19 cellular contexts compared by ENCODE assay signal in the genomic region with DNA sequence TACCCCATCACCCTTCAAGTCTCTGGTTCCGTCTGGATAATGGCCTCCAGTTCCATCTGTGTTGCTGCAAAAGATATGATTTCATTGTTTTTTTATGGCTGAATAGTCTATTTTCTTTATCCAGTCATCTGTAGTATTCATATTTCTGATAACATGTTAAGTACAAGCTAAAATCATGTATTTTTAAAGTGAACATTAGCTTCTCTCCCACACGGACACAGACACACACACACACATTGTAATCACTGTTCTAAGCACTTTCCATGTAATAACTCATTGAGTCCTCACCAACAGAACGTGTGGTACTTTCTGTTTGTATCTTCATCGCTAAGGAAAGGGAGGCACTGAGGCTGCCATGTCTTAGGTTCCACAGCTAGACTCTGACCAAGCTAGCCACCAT. TPM values are rescaled to one million over a fixed set of nuclear protein-coding genes. Genes with fewer than 3 reads are reported as not detected.
A peak's percentile ranks its signal among the peaks of the same experiment; 100 is the strongest.
DNase-seq lines count a peak whose midpoint lies in the region; ATAC-seq and TF ChIP-seq lines count a peak whose summit lies in the region.
"Had no signal": no experiment of that assay in that cellular context is flagged by ENCODE, and none has a peak within 500 bp of the region (broad histone marks: within the 10 kb centered on the region; RNA-seq: fewer than 3 reads in every experiment).

No MANE protein-coding gene starts in this region.

- H3K4me3 ChIP-seq in CD4-positive, alpha-beta memory T cell (ENCODE audit: low read length in 2 of 2) = peak overlapping the region in 1 of 2 donors; percentile 31
- H3K4me3 ChIP-seq: gastroesophageal sphincter, lower lobe of right lung, mucosa of descending colon, stomach had no signal

- peak overlapping the region; percentile 76 for H3K27ac ChIP-seq in CD4-positive, alpha-beta memory T cell (ENCODE audit: low read depth, low read length)
- H3K27ac ChIP-seq: gastroesophageal sphincter, lower lobe of right lung had no signal

- H3K27me3 Mint-ChIP-seq in activated CD4-positive, alpha-beta T cell treated with anti-CD3 and anti-CD28 coated beads for 36 hours = no peaks in the 10 kb centered on the region
- H3K27me3 Mint-ChIP-seq in CD4-positive, alpha-beta memory T cell = no peaks in the 10 kb centered on the region
- H3K27me3 Mint-ChIP-seq in activated T-cell treated with anti-CD3 and anti-CD28 coated beads, Interleukin-2, amount 50 U/mL, for 72 hours (ENCODE audit: low read depth) = no peaks in the 10 kb centered on the region
- H3K27me3 Mint-ChIP-seq in naive B cell = no peaks in the 10 kb centered on the region
- H3K27me3 Mint-ChIP-seq: type B pancreatic cell had no signal

- H3K27ac Mint-ChIP-seq in activated CD4-positive, alpha-beta T cell treated with anti-CD3 and anti-CD28 coated beads for 36 hours = peak overlapping the region; percentile 95
- H3K27ac Mint-ChIP-seq in CD4-positive, alpha-beta memory T cell = peak overlapping the region; percentile 82 to 97 (median 93)
- peak overlapping the region; percentile 98 for H3K27ac Mint-ChIP-seq in activated T-cell treated with anti-CD3 and anti-CD28 coated beads, Interleukin-2, amount 50 U/mL, for 72 hours
- H3K27ac Mint-ChIP-seq in naive B cell = peak overlapping the region; percentile 36 to 95 (median 63)
- H3K27ac Mint-ChIP-seq: type B pancreatic cell had no signal

- H3K27me3 ChIP-seq in CD4-positive, alpha-beta memory T cell (ENCODE audit: insufficient read depth, low read length) = no peaks in the 10 kb centered on the region
- H3K27me3 ChIP-seq: gastroesophageal sphincter, stomach had no signal

- H3K9me3 ChIP-seq in CD4-positive, alpha-beta memory T cell (ENCODE audit: control insufficient read depth in 1 of 2, low read length in 2 of 2) = no peaks in the 10 kb centered on the region
- H3K9me3 ChIP-seq: gastroesophageal sphincter, lower lobe of right lung, mucosa of descending colon, stomach had no signal

- POLR2A ChIA-PET in activated CD4-positive, alpha-beta T cell treated with anti-CD3 and anti-CD28 coated beads for 36 hours (lab: Charles Lee) = interaction anchor here (0.6 to 1.7 kb wide), 3 partner anchors 14 to 51 kb away, joined by 4 to 7 read pairs (median 5); no protein-coding TSS in a partner anchor
- POLR2A ChIA-PET in CD4-positive, alpha-beta memory T cell (lab: Charles Lee; ENCODE audit: partially characterized antibody) = interaction anchor here (1.3 to 5.6 kb wide), 7 partner anchors 6 to 104 kb away, joined by 4 to 88 read pairs (median 22); no protein-coding TSS in a partner anchor

- peaks cover 5% of the 10 kb centered on the region for H3K36me3 ChIP-seq in CD4-positive, alpha-beta memory T cell (ENCODE audit: insufficient read depth, low read length)
- H3K36me3 ChIP-seq: gastroesophageal sphincter, lower lobe of right lung, stomach had no signal

- H3K4me1 ChIP-seq in CD4-positive, alpha-beta memory T cell (ENCODE audit: insufficient read depth, low read length) = peaks cover 100% of the 10 kb centered on the region

- H3K9me3 Mint-ChIP-seq in activated CD4-positive, alpha-beta T cell treated with anti-CD3 and anti-CD28 coated beads for 36 hours (ENCODE audit: low read depth) = no peaks in the 10 kb centered on the region
- H3K9me3 Mint-ChIP-seq in CD4-positive, alpha-beta memory T cell = no peaks in the 10 kb centered on the region
- H3K9me3 Mint-ChIP-seq in activated T-cell treated with anti-CD3 and anti-CD28 coated beads, Interleukin-2, amount 50 U/mL, for 72 hours = no peaks in the 10 kb centered on the region
- peaks cover 0 to 3% (median 0%) of the 10 kb centered on the region in 7 donors for H3K9me3 Mint-ChIP-seq in naive B cell
- H3K9me3 Mint-ChIP-seq: type B pancreatic cell had no signal

- no peak for ATAC-seq in activated CD4-positive, alpha-beta T cell treated with anti-CD3 and anti-CD28 coated beads for 36 hours
- ATAC-seq in activated T-cell treated with anti-CD3 and anti-CD28 coated beads, Interleukin-2, amount 50 U/mL, for 72 hours (replicated peaks in 1 of 2) = peak in 1 of 2 donors; percentile 14
- ATAC-seq in naive B cell (ENCODE audit: low read depth in 2 of 2) = no peak
- ATAC-seq: gastroesophageal sphincter, lower lobe of right lung, mucosa of descending colon had no signal

- peaks cover 94% of the 10 kb centered on the region for H3K4me1 Mint-ChIP-seq in activated CD4-positive, alpha-beta T cell treated with anti-CD3 and anti-CD28 coated beads for 36 hours
- peaks cover 77 to 100% (median 92%) of the 10 kb centered on the region in 4 donors for H3K4me1 Mint-ChIP-seq in CD4-positive, alpha-beta memory T cell
- peaks cover 99% of the 10 kb centered on the region for H3K4me1 Mint-ChIP-seq in activated T-cell treated with anti-CD3 and anti-CD28 coated beads, Interleukin-2, amount 50 U/mL, for 72 hours (ENCODE audit: low read depth)
- peaks cover 83 to 99% (median 92%) of the 10 kb centered on the region in 3 donors for H3K4me1 Mint-ChIP-seq in naive B cell

- DNase-seq in activated CD4-positive, alpha-beta T cell treated with anti-CD3 and anti-CD28 coated beads for 36 hours = no peak
- no peak for DNase-seq in activated CD4-positive, alpha-beta T cell treated with anti-CD3 and anti-CD28 coated beads, Interleukin-2, amount 50 U/mL, for 4 hours
- no peak for DNase-seq in CD4-positive, alpha-beta memory T cell
- DNase-seq in activated T-cell treated with anti-CD3 and anti-CD28 coated beads, Interleukin-2, amount 50 U/mL, for 72 hours = no peak
- DNase-seq in naive B cell (no peak), GM13976 (ENCODE audit: low spot score) (no peak), posterior vena cava (ENCODE audit: low spot score) (no peak), KG1 (lab: John Stamatoyannopoulos, UW) (no peak)
- DNase-seq: 8988T, AML-193, Calu3, lower lobe of right lung, mucosa of descending colon, NCI-H1930, NCI-H2227 treated with DMSO at 0.1 percent for 48 hours, NCI-H82, stomach had no signal

- in situ Hi-C loops in GM13976 (cut with MboI; ENCODE audit: low sequenced_read_pairs, unreplicated experiment) = no loop called here

- H3K36me3 Mint-ChIP-seq in activated CD4-positive, alpha-beta T cell treated with anti-CD3 and anti-CD28 coated beads for 36 hours (ENCODE audit: low read depth) = peaks cover 78% of the 10 kb centered on the region
- peaks cover 32 to 61% of the 10 kb centered on the region in 2 donors for H3K36me3 Mint-ChIP-seq in CD4-positive, alpha-beta memory T cell
- peaks cover 37 to 56% of the 10 kb centered on the region in 2 donors for H3K36me3 Mint-ChIP-seq in activated T-cell treated with anti-CD3 and anti-CD28 coated beads, Interleukin-2, amount 50 U/mL, for 72 hours (ENCODE audit: insufficient read depth in 2 of 2)
- H3K36me3 Mint-ChIP-seq in naive B cell = peaks cover 27 to 29% of the 10 kb centered on the region in 2 donors

- CTCF ChIA-PET in activated CD4-positive, alpha-beta T cell treated with anti-CD3 and anti-CD28 coated beads for 36 hours (lab: Charles Lee) = interaction anchor here (1.1 to 2.1 kb wide), 4 partner anchors 10 to 176 kb away, joined by 3 to 7 read pairs (median 4); no protein-coding TSS in a partner anchor
- CTCF ChIA-PET in CD4-positive, alpha-beta memory T cell (lab: Charles Lee; ENCODE audit: partially characterized antibody) = interaction anchor here (0.5 to 5.1 kb wide), 10 partner anchors 9 to 352 kb away, joined by 3 to 45 read pairs (median 4); a partner anchor contains a TSS

- no peak for TF ChIP-seq CTCF in GM13976 (IDR thresholded peaks at IDR 0.05; ENCODE audit: borderline replicate concordance, control extremely low read depth, extremely low read depth, insufficient read depth, missing control alignments)

- peak overlapping the region; percentile 56 for H3K4me3 Mint-ChIP-seq in activated CD4-positive, alpha-beta T cell treated with anti-CD3 and anti-CD28 coated beads for 36 hours
- peak overlapping the region; percentile 55 to 86 (median 73) for H3K4me3 Mint-ChIP-seq in CD4-positive, alpha-beta memory T cell
- peak overlapping the region; percentile 74 to 93 for H3K4me3 Mint-ChIP-seq in activated T-cell treated with anti-CD3 and anti-CD28 coated beads, Interleukin-2, amount 50 U/mL, for 72 hours
- H3K4me3 Mint-ChIP-seq in naive B cell = peak overlapping the region in 5 of 8 donors; percentile 33 to 86 (median 84)
- H3K4me3 Mint-ChIP-seq: type B pancreatic cell had no signal

- intact Hi-C loops in activated CD4-positive, alpha-beta T cell treated with anti-CD3 and anti-CD28 coated beads for 36 hours (cut with DNase I, micrococcal nuclease) = no loop called here
- intact Hi-C loops in CD4-positive, alpha-beta memory T cell (cut with micrococcal nuclease) = no loop called here
- intact Hi-C loops in posterior vena cava (cut with DNase I) = no loop called here

RNA-seq across cellular contexts. Expression of a gene that starts 8.0 kb away (rescaled TPM):
- total RNA-seq in activated CD4-positive, alpha-beta T cell treated with anti-CD3 and anti-CD28 coated beads for 36 hours = 10 to 100 TPM; 84.7 to 87.5 TPM
- total RNA-seq in CD4-positive, alpha-beta memory T cell = 10 to 100 TPM; 98.1 to 98.6 TPM
- polyA plus RNA-seq in CD4-positive, alpha-beta memory T cell = 10 to 100 TPM; 58.0 to 76.6 TPM
- 100 to 1,000 TPM; 159 to 161 TPM for total RNA-seq in activated T-cell treated with anti-CD3 and anti-CD28 coated beads, Interleukin-2, amount 50 U/mL, for 72 hours
- 100 to 1,000 TPM in 1 of 6 donors, 10 to 100 TPM in 5; 70.7 to 108 (median 76.7) TPM for polyA plus RNA-seq in naive B cell (ENCODE audit: low read depth in 6 of 6)
- 10 to 100 TPM; 32.8 to 42.6 TPM for total RNA-seq in posterior vena cava
